12 cellular contexts compared by ENCODE assay signal in the genomic region with DNA sequence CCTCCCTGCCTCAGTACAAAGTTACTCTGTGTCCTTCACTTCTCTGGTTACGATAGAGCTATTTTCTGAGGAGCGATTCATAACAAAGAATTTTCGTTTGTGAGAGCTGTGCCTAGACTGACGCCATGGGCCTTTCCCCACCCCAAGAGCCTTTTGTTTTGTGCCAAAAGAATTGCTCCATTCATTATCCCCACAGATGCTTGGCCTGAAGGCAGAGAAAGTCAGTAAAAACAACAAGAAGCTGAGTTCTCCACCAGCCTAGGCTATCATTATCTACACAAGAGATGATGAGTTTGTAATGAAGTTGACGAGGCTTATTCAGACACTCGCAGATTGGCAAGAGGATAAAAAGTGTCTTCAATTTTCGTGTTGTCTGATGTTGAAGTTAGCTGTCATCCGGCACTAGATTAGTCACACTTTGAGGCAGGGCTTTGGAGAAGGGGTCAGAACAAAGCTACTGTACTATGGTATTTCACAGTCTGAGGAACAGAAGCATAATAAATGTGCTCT.
A peak's percentile ranks its signal among the peaks of the same experiment; 100 is the strongest.
DNase-seq lines count a peak whose midpoint lies in the region; ATAC-seq and TF ChIP-seq lines count a peak whose summit lies in the region.
"Had no signal": no experiment of that assay in that cellular context is flagged by ENCODE, and none has a peak within 500 bp of the region (broad histone marks: within the 10 kb centered on the region; RNA-seq: fewer than 3 reads in every experiment).

No MANE protein-coding gene starts in this region.

- 30% methylated on average over 8 of the region's 8 CpGs for WGBS in suprapubic skin

- H3K4me3 ChIP-seq in suprapubic skin, result no peak overlapping the region

- no peaks in the 10 kb centered on the region for H3K27me3 ChIP-seq in suprapubic skin

- H3K9me3 ChIP-seq in suprapubic skin, result no peaks in the 10 kb centered on the region

- H3K36me3 Mint-ChIP-seq in activated T-cell treated with anti-CD3 and anti-CD28 coated beads, Interleukin-2, amount 50 U/mL, for 24 hours (ENCODE audit: low read depth), result no peaks in the 10 kb centered on the region
- H3K36me3 Mint-ChIP-seq in activated CD4-positive, alpha-beta memory T cell treated with anti-CD3 and anti-CD28 coated beads for 36 hours, result no peaks in the 10 kb centered on the region

- no peak for ATAC-seq in GM21526 (IDR thresholded peaks at IDR 0.05; ENCODE audit: low FRiP score, unreplicated experiment)

- TF ChIP-seq CTCF in suprapubic skin (IDR thresholded peaks at IDR 0.05), result no peak

- no peaks in the 10 kb centered on the region for H3K36me3 ChIP-seq in suprapubic skin

- no peaks in the 10 kb centered on the region for H3K4me1 Mint-ChIP-seq in activated T-cell treated with anti-CD3 and anti-CD28 coated beads, Interleukin-2, amount 50 U/mL, for 24 hours (ENCODE audit: low read depth)
- H3K4me1 Mint-ChIP-seq in activated CD4-positive, alpha-beta memory T cell treated with anti-CD3 and anti-CD28 coated beads for 36 hours (ENCODE audit: low read depth), result no peaks in the 10 kb centered on the region

- intact Hi-C loops in activated CD4-positive, alpha-beta memory T cell treated with anti-CD3 and anti-CD28 coated beads for 36 hours (cut with micrococcal nuclease), result no loop called here

- no peaks in the 10 kb centered on the region for H3K4me1 ChIP-seq in suprapubic skin

- H3K27me3 Mint-ChIP-seq in activated T-cell treated with anti-CD3 and anti-CD28 coated beads, Interleukin-2, amount 50 U/mL, for 24 hours, result no peaks in the 10 kb centered on the region
- H3K27me3 Mint-ChIP-seq in activated CD4-positive, alpha-beta memory T cell treated with anti-CD3 and anti-CD28 coated beads for 36 hours, result no peaks in the 10 kb centered on the region

- H3K27ac Mint-ChIP-seq in activated T-cell treated with anti-CD3 and anti-CD28 coated beads, Interleukin-2, amount 50 U/mL, for 24 hours, result no peak overlapping the region
- H3K27ac Mint-ChIP-seq in activated CD4-positive, alpha-beta memory T cell treated with anti-CD3 and anti-CD28 coated beads for 36 hours, result no peak overlapping the region

- POLR2A ChIA-PET in activated CD4-positive, alpha-beta memory T cell treated with anti-CD3 and anti-CD28 coated beads for 36 hours (lab: Charles Lee), result no interaction called here

- no peak for TF ChIP-seq EP300 in suprapubic skin (IDR thresholded peaks at IDR 0.05)

- no peak overlapping the region for H3K4me3 Mint-ChIP-seq in activated T-cell treated with anti-CD3 and anti-CD28 coated beads, Interleukin-2, amount 50 U/mL, for 24 hours
- no peak overlapping the region for H3K4me3 Mint-ChIP-seq in activated CD4-positive, alpha-beta memory T cell treated with anti-CD3 and anti-CD28 coated beads for 36 hours

- peaks cover 4% of the 10 kb centered on the region for H3K9me3 Mint-ChIP-seq in activated T-cell treated with anti-CD3 and anti-CD28 coated beads, Interleukin-2, amount 50 U/mL, for 24 hours
- H3K9me3 Mint-ChIP-seq in activated CD4-positive, alpha-beta memory T cell treated with anti-CD3 and anti-CD28 coated beads for 36 hours, result peaks cover 7% of the 10 kb centered on the region

- DNase-seq in NCI-H2081 treated with DMSO at 0.1 percent for 48 hours (lab: John Stamatoyannopoulos, UW) (peak; percentile 5), epidermal melanocyte (ENCODE audit: insufficient read length, low spot score) (peak; percentile 38), medulla oblongata (ENCODE audit: extremely low spot score) (peak; percentile 90), suprapubic skin (ENCODE audit: low spot score in 2 of 2) (no peak)
- no peak for DNase-seq in activated T-cell treated with anti-CD3 and anti-CD28 coated beads, Interleukin-2, amount 50 U/mL, for 24 hours
- DNase-seq in activated CD4-positive, alpha-beta memory T cell treated with anti-CD3 and anti-CD28 coated beads for 36 hours, result no peak
- DNase-seq: activated CD8-positive, alpha-beta memory T cell treated with anti-CD3 and anti-CD28 coated beads, Interleukin-2, amount 50 U/mL, for 4 hours; dermis blood vessel endothelial cell; IMR-90; NCI-H226; SW 1271 had no signal

- no peak for TF ChIP-seq POLR2A in suprapubic skin (IDR thresholded peaks at IDR 0.05)

- CTCF ChIA-PET in activated CD4-positive, alpha-beta memory T cell treated with anti-CD3 and anti-CD28 coated beads for 36 hours (lab: Charles Lee), result no interaction called here

- peak overlapping the region; percentile 16 for H3K27ac ChIP-seq in suprapubic skin

Comparison
In these comparisons a context has a peak if more than half of its experiments do, and no peak if none do; other contexts are left out.
1. DNase-seq: peak in NCI-H2081 treated with DMSO at 0.1 percent for 48 hours (single experiment), epidermal melanocyte (single experiment) and medulla oblongata (single experiment); none in suprapubic skin (0 of 2), activated T-cell treated with anti-CD3 and anti-CD28 coated beads, Interleukin-2, amount 50 U/mL, for 24 hours (single experiment) and activated CD4-positive, alpha-beta memory T cell treated with anti-CD3 and anti-CD28 coated beads for 36 hours (single experiment).